8 cellular contexts compared by ENCODE assay signal in genomic region chr3:65591313-65591712, GRCh38.
"Had no signal": no experiment of that assay in that cellular context is flagged by ENCODE, and none has a peak within 500 bp of the region (broad histone marks: within the 10 kb centered on the region; RNA-seq: fewer than 3 reads in every experiment).

No MANE protein-coding gene starts in this region.

- FAIRE-seq: G401.6, GM12878, GM12891, GM12892, GM18507, GM19239 had no signal

- H3K4me3 ChIP-seq: GM12878 had no signal

- DNase-seq: GDM1, GF-D8 had no signal

- ATAC-seq: GM12878 had no signal
